ENCODE assay signal across 8 cellular contexts in genomic region chr20:3204124-3204794, GRCh38. TPM values are rescaled to one million over a fixed set of nuclear protein-coding genes. Genes with fewer than 3 reads are reported as not detected.
DNase-seq lines count a peak whose midpoint lies in the region; ATAC-seq and TF ChIP-seq lines count a peak whose summit lies in the region.

Gene DDRGK1 (minus strand): TSS chr20:3204682. CDS start chr20:3204627, 55 bp downstream.

- H3K9me3 ChIP-seq in Caco-2 (no peaks in the 10 kb centered on the region), HUES48 (ENCODE audit: control insufficient read depth, insufficient read depth, low read length) (no peaks in the 10 kb centered on the region)

- H3K27ac ChIP-seq in HUES48 (ENCODE audit: low read depth, low read length): peak within 1 kb of the TSS; percentile 96

- H3K27me3 ChIP-seq in Caco-2 (replicated peaks; ENCODE audit: control insufficient read depth, insufficient read depth, low read length) (no peaks in the 10 kb centered on the region), HUES48 (ENCODE audit: control insufficient read depth, insufficient read depth, low read length) (no peaks in the 10 kb centered on the region)

- ATAC-seq in GM21381 (IDR thresholded peaks at IDR 0.05; ENCODE audit: unreplicated experiment): peak; percentile 80

- CTCF ChIA-PET in Caco-2 (lab: Charles Lee): interaction anchor here (1.0 kb wide), 1 partner anchor 151 kb away, joined by 3 read pairs; no protein-coding TSS in a partner anchor

- peak within 1 kb of the TSS; percentile 85 for H3K9ac ChIP-seq in HUES48 (ENCODE audit: low read depth, low read length)

- BruUV-seq in Caco-2 (replicated peaks; lab: Mats Ljungman, UMichigan): TSS peak; percentile 39

- H3K36me3 Mint-ChIP-seq in Caco-2 (ENCODE audit: insufficient read depth, unreplicated experiment): peaks cover 49% of the 10 kb centered on the region

- no peaks in the 10 kb centered on the region for H3K9me3 Mint-ChIP-seq in Caco-2 (ENCODE audit: unreplicated experiment)

- no peaks in the 10 kb centered on the region for H3K4me1 Mint-ChIP-seq in Caco-2 (ENCODE audit: low read depth, unreplicated experiment)

- peak within 1 kb of the TSS; percentile 99 for H3K4me3 Mint-ChIP-seq in Caco-2 (ENCODE audit: unreplicated experiment)

- intact Hi-C loops in Caco-2 (cut with micrococcal nuclease; ENCODE audit: unreplicated experiment): no loop called here

- peak within 1 kb of the TSS; percentile 99 for H3K27ac Mint-ChIP-seq in Caco-2 (ENCODE audit: unreplicated experiment)

- peaks cover 7% of the 10 kb centered on the region for H3K4me1 ChIP-seq in Caco-2
- peaks cover 6% of the 10 kb centered on the region for H3K4me1 ChIP-seq in HUES48 (ENCODE audit: control insufficient read depth, insufficient read depth, low read length)

- no peak for TF ChIP-seq CTCF in Caco-2 (IDR thresholded peaks at IDR 0.05; ENCODE audit: insufficient read depth in 1 of 2, low read depth in 1 of 2, low read length in 1 of 2, severe bottlenecking in 1 of 2, unreplicated experiment in 1 of 2)
- no peak for TF ChIP-seq CTCF in epithelial cell of esophagus (IDR thresholded peaks at IDR 0.05; ENCODE audit: insufficient read depth, low read depth, low read length, missing control alignments)

- H3K36me3 ChIP-seq in Caco-2 (ENCODE audit: control insufficient read depth, insufficient read depth, low read length) (peaks cover 3% of the 10 kb centered on the region; the same call in 1 of the 2 replicates), HUES48 (ENCODE audit: control insufficient read depth, insufficient read depth, low read length) (peaks cover 23% of the 10 kb centered on the region)

- H3K4me3 ChIP-seq in Caco-2 (ENCODE audit: low read depth, low read length) (peak within 1 kb of the TSS; percentile 85), HUES48 (ENCODE audit: low read depth, low read length) (peak within 1 kb of the TSS; percentile 94), epithelial cell of esophagus (ENCODE audit: low read length) (peak within 1 kb of the TSS; percentile 90)

- H3K27me3 Mint-ChIP-seq in Caco-2 (ENCODE audit: insufficient read depth, unreplicated experiment): no peaks in the 10 kb centered on the region

- DNase-seq in Caco-2: peak; percentile 86 to 93
- peak; percentile 97 for DNase-seq in OCI-M1 (lab: John Stamatoyannopoulos, UW)
- peak; percentile 88 for DNase-seq in activated T-cell treated with anti-CD3 and anti-CD28 coated beads for 24 hours (ENCODE audit: low read depth)
- peak; percentile 84 for DNase-seq in epithelial cell of esophagus (ENCODE audit: low read depth)
- peak; percentile 91 for DNase-seq in mucosa of gallbladder (ENCODE audit: low spot score)
- DNase-seq in stimulated activated CD8-positive, alpha-beta memory T cell treated with anti-CD3 and anti-CD28 coated beads, Interleukin-4, amount 100 ng/mL, for 24 hours (ENCODE audit: low read depth): peak; percentile 86

- POLR2A ChIA-PET in Caco-2 (lab: Charles Lee): no interaction called here

RNA-seq across cellular contexts. Expression of gene DDRGK1, which starts in this region (rescaled TPM):
- total RNA-seq in Caco-2 (2022): 76.3 and 84.8 TPM in 2 replicates
- 139 TPM for total RNA-seq in mucosa of gallbladder

Comparison
In these comparisons a context has a peak if more than half of its experiments do, and no peak if none do; other contexts are left out.
1. Peak in every context shown above with its lines: DNase-seq, ATAC-seq, H3K4me3 ChIP-seq and H3K27ac ChIP-seq.